21 cellular contexts compared by ENCODE assay signal in genomic region chr4:15186149-15186548, GRCh38.
DNase-seq lines count a peak whose midpoint lies in the region; ATAC-seq and TF ChIP-seq lines count a peak whose summit lies in the region.
"Had no signal": no experiment of that assay in that cellular context is flagged by ENCODE, and none has a peak within 500 bp of the region (broad histone marks: within the 10 kb centered on the region; RNA-seq: fewer than 3 reads in every experiment).

No MANE protein-coding gene starts in this region.

- no peak for TF ChIP-seq CTCF in choroid plexus epithelial cell (conservative IDR thresholded peaks at IDR 0.05; ENCODE audit: low read depth, low read length)
- TF ChIP-seq CTCF in omental fat pad (IDR thresholded peaks at IDR 0.05), result no peak

- no peak overlapping the region for H3K4me3 ChIP-seq in choroid plexus epithelial cell (ENCODE audit: low read depth, low read length)
- H3K4me3 ChIP-seq: hepatocyte, mucosa of descending colon, skin epidermis, vagina had no signal

- peak; percentile 53 for DNase-seq in Daoy (ENCODE audit: low read depth)
- DNase-seq in HS-27A (ENCODE audit: low read depth), result peak; percentile 67
- DNase-seq in choroid plexus epithelial cell (ENCODE audit: low read depth), result peak; percentile 91
- DNase-seq in omental fat pad (ENCODE audit: low spot score), result no peak
- no peak for DNase-seq in 8988T
- DNase-seq in NCI-H1694 treated with DMSO at 0.1 percent for 48 hours (lab: John Stamatoyannopoulos, UW), result no peak
- DNase-seq: activated B cell treated with CpG ODN at 0.5 μM for 24 hours; activated CD4-positive, alpha-beta T cell treated with anti-CD3 and anti-CD28 coated beads, Interleukin-2, amount 50 U/mL, for 4 hours; activated CD8-positive, alpha-beta memory T cell treated with anti-CD3 and anti-CD28 coated beads, Interleukin-2, amount 50 U/mL, for 48 hours; immature natural killer cell; mucosa of descending colon; NCI-H1417; NCI-H2171; NCI-H748 treated with DMSO at 0.1 percent for 48 hours; stimulated activated CD4-positive, alpha-beta T cell treated with anti-CD3 and anti-CD28 coated beads, Interleukin-2, amount 100 ng/mL, for 24 hours had no signal

- ATAC-seq in omental fat pad (ENCODE audit: low FRiP score) (peak; percentile 55), GM19328 (IDR thresholded peaks at IDR 0.05; ENCODE audit: unreplicated experiment) (no peak)
- ATAC-seq: HepG2; mucosa of descending colon; stimulated activated memory B cell treated with anti-CD40 and anti-IgM and Interleukin-4, amounts not matched to agents 10 μg/mL and 1 μg/mL and 100 μg/mL, for 72 hours had no signal

Comparison
In these comparisons a context has a peak if more than half of its experiments do, and no peak if none do; other contexts are left out.
1. DNase-seq: peak in Daoy (single experiment), HS-27A (single experiment) and choroid plexus epithelial cell (single experiment); none in omental fat pad (single experiment), 8988T (single experiment) and NCI-H1694 treated with DMSO at 0.1 percent for 48 hours (single experiment).